9 cellular contexts compared by ENCODE assay signal in genomic region chr3:177195941-177196472, GRCh38. TPM values are rescaled to one million over a fixed set of nuclear protein-coding genes. Genes with fewer than 3 reads are reported as not detected.
DNase-seq lines count a peak whose midpoint lies in the region; FAIRE-seq lines count a peak whose summit lies in the region.
"Had no signal": no experiment of that assay in that cellular context is flagged by ENCODE, and none has a peak within 500 bp of the region (broad histone marks: within the 10 kb centered on the region; RNA-seq: fewer than 3 reads in every experiment).

No MANE protein-coding gene starts in this region.

- H3K4me1 ChIP-seq in iPS-15b (ENCODE audit: control insufficient read depth, insufficient read depth, low read length) (peaks cover 28% of the 10 kb centered on the region), small intestine (ENCODE audit: control insufficient read depth in 2 of 2, insufficient read depth in 1 of 2, low read depth in 1 of 2, low read length in 1 of 2) (peaks cover 6 to 17% of the 10 kb centered on the region in 2 donors)

- intact Hi-C loops in activated T-helper 2 cell treated with anti-CD3 and anti-CD28 coated beads, Interferon-gamma antibody, Interleukin-2, Interleukin-4, amounts not matched to agents 10 μg/mL and 5 μg/mL and 100 μg/mL, durations not matched to agents 14 hours and 24 hours and 36 hours (cut with micrococcal nuclease) = loop anchor here (1.0 to 2.0 kb wide), 3 partner anchors 45 to 139 kb away; no protein-coding TSS in a partner anchor

- no peaks in the 10 kb centered on the region for H3K27me3 Mint-ChIP-seq in activated T-helper 2 cell treated with anti-CD3 and anti-CD28 coated beads, Interferon-gamma antibody, Interleukin-2, Interleukin-4, amounts not matched to agents 10 μg/mL and 5 μg/mL and 100 μg/mL, durations not matched to agents 14 hours and 24 hours and 36 hours (ENCODE audit: low read depth)

- H3K36me3 ChIP-seq in iPS-15b (ENCODE audit: control insufficient read depth, insufficient read depth, low read length) = no peaks in the 10 kb centered on the region
- H3K36me3 ChIP-seq in small intestine (ENCODE audit: control insufficient read depth in 2 of 2, insufficient read depth in 2 of 2, low read length in 2 of 2) = no peaks in the 10 kb centered on the region

- DNase-seq in DMS 273 (lab: John Stamatoyannopoulos, UW; ENCODE audit: unreplicated experiment) (peak; percentile 72), DMS 273 treated with DMSO at 0.1 percent for 48 hours (lab: John Stamatoyannopoulos, UW) (no peak), LHCN-M2 (ENCODE audit: low read depth) (peak; percentile 25), small intestine (peak; percentile 53), NCI-H187 (lab: John Stamatoyannopoulos, UW) (no peak), NCI-H2196 treated with DMSO at 0.1 percent for 48 hours (lab: John Stamatoyannopoulos, UW; ENCODE audit: unreplicated experiment) (no peak)
- DNase-seq in activated T-helper 2 cell treated with anti-CD3 and anti-CD28 coated beads, Interferon-gamma antibody, Interleukin-2, Interleukin-4, amounts not matched to agents 10 μg/mL and 5 μg/mL and 100 μg/mL, durations not matched to agents 14 hours and 24 hours and 36 hours (ENCODE audit: low spot score) = no peak

- 0 to 1% (median 0%) methylated on average over 12 of the region's 12 CpGs for WGBS in small intestine, 3 donors

- H3K4me3 ChIP-seq in iPS-15b (ENCODE audit: low read depth, low read length) (peak overlapping the region; percentile 92), small intestine (ENCODE audit: low read depth in 1 of 2, low read length in 2 of 2) (peak overlapping the region; percentile 96)

- H3K36me3 Mint-ChIP-seq in activated T-helper 2 cell treated with anti-CD3 and anti-CD28 coated beads, Interferon-gamma antibody, Interleukin-2, Interleukin-4, amounts not matched to agents 10 μg/mL and 5 μg/mL and 100 μg/mL, durations not matched to agents 14 hours and 24 hours and 36 hours (ENCODE audit: low read depth) = peaks cover 41% of the 10 kb centered on the region

- H3K4me3 Mint-ChIP-seq in activated T-helper 2 cell treated with anti-CD3 and anti-CD28 coated beads, Interferon-gamma antibody, Interleukin-2, Interleukin-4, amounts not matched to agents 10 μg/mL and 5 μg/mL and 100 μg/mL, durations not matched to agents 14 hours and 24 hours and 36 hours (ENCODE audit: low read depth) = peak overlapping the region; percentile 97

- no peak for FAIRE-seq in small intestine (lab: Jason Lieb, UNC)
- FAIRE-seq: A204.1 had no signal

- peak overlapping the region; percentile 95 for H3K9ac ChIP-seq in iPS-15b (ENCODE audit: low read depth, low read length)

- H3K27me3 ChIP-seq in iPS-15b (ENCODE audit: control insufficient read depth, insufficient read depth, low read length) (no peaks in the 10 kb centered on the region), small intestine (ENCODE audit: control insufficient read depth in 2 of 2, insufficient read depth in 2 of 2, low read length in 2 of 2) (no peaks in the 10 kb centered on the region)

- no peaks in the 10 kb centered on the region for H3K9me3 ChIP-seq in iPS-15b (ENCODE audit: control insufficient read depth, insufficient read depth, low read length)
- H3K9me3 ChIP-seq in small intestine (ENCODE audit: control insufficient read depth, low read depth) = no peaks in the 10 kb centered on the region

- peak overlapping the region; percentile 100 for H3K27ac Mint-ChIP-seq in activated T-helper 2 cell treated with anti-CD3 and anti-CD28 coated beads, Interferon-gamma antibody, Interleukin-2, Interleukin-4, amounts not matched to agents 10 μg/mL and 5 μg/mL and 100 μg/mL, durations not matched to agents 14 hours and 24 hours and 36 hours

- peaks cover 50% of the 10 kb centered on the region for H3K4me1 Mint-ChIP-seq in activated T-helper 2 cell treated with anti-CD3 and anti-CD28 coated beads, Interferon-gamma antibody, Interleukin-2, Interleukin-4, amounts not matched to agents 10 μg/mL and 5 μg/mL and 100 μg/mL, durations not matched to agents 14 hours and 24 hours and 36 hours (ENCODE audit: low read depth)

- peak overlapping the region; percentile 86 to 94 for H3K27ac ChIP-seq in small intestine (ENCODE audit: low read depth in 1 of 2, low read length in 1 of 2)

- H3K9me3 Mint-ChIP-seq in activated T-helper 2 cell treated with anti-CD3 and anti-CD28 coated beads, Interferon-gamma antibody, Interleukin-2, Interleukin-4, amounts not matched to agents 10 μg/mL and 5 μg/mL and 100 μg/mL, durations not matched to agents 14 hours and 24 hours and 36 hours = no peaks in the 10 kb centered on the region

RNA-seq across cellular contexts. Expression of gene TBL1XR1, which starts 1.3 kb away (rescaled TPM):
- total RNA-seq in LHCN-M2 (2014; rRNA removed) = 69.4 and 78.2 TPM in 2 replicates
- polyA plus RNA-seq in LHCN-M2 (2012) = 39.9 TPM
- 168 and 169 TPM in 2 replicates for total RNA-seq in activated T-helper 2 cell treated with anti-CD3 and anti-CD28 coated beads, Interferon-gamma antibody, Interleukin-2, Interleukin-4, amounts not matched to agents 10 μg/mL and 5 μg/mL and 100 μg/mL, durations not matched to agents 14 hours and 24 hours and 36 hours
- 10 to 100 TPM; 13.8 to 34.4 (median 21.0) TPM for polyA plus RNA-seq in small intestine

Comparison
In these comparisons a context has a peak if more than half of its experiments do, and no peak if none do; other contexts are left out.
1. DNase-seq: peak in DMS 273 (single experiment), LHCN-M2 (single experiment) and small intestine (single experiment); none in DMS 273 treated with DMSO at 0.1 percent for 48 hours (single experiment), activated T-helper 2 cell treated with anti-CD3 and anti-CD28 coated beads, Interferon-gamma antibody, Interleukin-2, Interleukin-4, amounts not matched to agents 10 μg/mL and 5 μg/mL and 100 μg/mL, durations not matched to agents 14 hours and 24 hours and 36 hours (single experiment), NCI-H187 (0 of 2) and NCI-H2196 treated with DMSO at 0.1 percent for 48 hours (single experiment).